1 cellular context compared by ENCODE assay signal in genomic region chr17:46942441-46943217, GRCh38.
TF ChIP-seq lines count a peak whose summit lies in the region.

No MANE protein-coding gene starts in this region.

TF ChIP-seq in HepG2, 621 proteins besides CTCF, POLR2A, EP300 and RAD21 (continued from another document and continues in another):
- TF ChIP-seq TFDP2 (CRISPR knock-in tag; IDR thresholded peaks at IDR 0.05) (0 out of 2 replicates have a peak, but pooled peaks have one; percentile 37), FOSL2 (CRISPR knock-in tag; IDR thresholded peaks at IDR 0.05) (peak; percentile 31; the same call in 1 of the 2 replicates), RARA (CRISPR knock-in tag; IDR thresholded peaks at IDR 0.05) (0 out of 2 replicates have a peak, but pooled peaks have one; percentile 29), ZBTB46 (CRISPR knock-in tag; IDR thresholded peaks at IDR 0.05; ENCODE audit: borderline replicate concordance) (no peak), ADNP (CRISPR knock-in tag; IDR thresholded peaks at IDR 0.05) (no peak), HNF4A (CRISPR knock-in tag; IDR thresholded peaks at IDR 0.05) (no peak), HMGA1 (CRISPR knock-in tag; conservative IDR thresholded peaks at IDR 0.05) (no peak), ZNF788 (CRISPR knock-in tag; IDR thresholded peaks at IDR 0.05; ENCODE audit: borderline replicate concordance) (0 out of 2 replicates have a peak, but pooled peaks have one; percentile 27), ZNF580 (CRISPR knock-in tag; IDR thresholded peaks at IDR 0.05; ENCODE audit: borderline replicate concordance, low read depth) (no peak; the same call in 1 of the 2 replicates), ZNF225 (CRISPR knock-in tag; IDR thresholded peaks at IDR 0.05) (0 out of 2 replicates have a peak, but pooled peaks have one; percentile 55), HNF4G (IDR thresholded peaks at IDR 0.05; ENCODE audit: borderline replicate concordance, low read depth, low read length) (no peak), HNF4G (CRISPR knock-in tag; IDR thresholded peaks at IDR 0.05; ENCODE audit: borderline replicate concordance, low read depth) (no peak), HNRNPUL1 (IDR thresholded peaks at IDR 0.05; ENCODE audit: low read depth, low read length) (no peak), HDAC2 (CRISPR knock-in tag; IDR thresholded peaks at IDR 0.05) (0 out of 2 replicates have a peak, but pooled peaks have one; percentile 38), ZBTB1 (CRISPR knock-in tag; IDR thresholded peaks at IDR 0.05; ENCODE audit: borderline replicate concordance) (no peak), RXRB (CRISPR knock-in tag; IDR thresholded peaks at IDR 0.05; ENCODE audit: borderline replicate concordance) (peak; percentile 45; the same call in 1 of the 2 replicates), ZNF350 (CRISPR knock-in tag; IDR thresholded peaks at IDR 0.05; ENCODE audit: borderline replicate concordance, low read depth) (peak; percentile 36; the same call in 1 of the 2 replicates), ZNF781 (CRISPR knock-in tag; IDR thresholded peaks at IDR 0.05; ENCODE audit: borderline replicate concordance, not compliant biosample characterization) (no peak), MED1 (CRISPR knock-in tag; IDR thresholded peaks at IDR 0.05) (no peak), ZFP36 (IDR thresholded peaks at IDR 0.05; ENCODE audit: borderline replicate concordance, low read depth, low read length, partially characterized antibody) (no peak), HMGXB4 (CRISPR knock-in tag; IDR thresholded peaks at IDR 0.05; ENCODE audit: borderline replicate concordance in 1 of 2, low read depth in 1 of 2) (peak in 1 of 2 experiments; percentile 73; a peak in 3 of 4 replicates), XRCC5 (optimal IDR thresholded peaks at IDR 0.05; ENCODE audit: low read length) (peak; percentile 90), TFAP4 (IDR thresholded peaks at IDR 0.05; ENCODE audit: borderline replicate concordance, low read depth) (no peak), DRAP1 (CRISPR knock-in tag; IDR thresholded peaks at IDR 0.05) (no peak), KDM3A (CRISPR knock-in tag; IDR thresholded peaks at IDR 0.05; ENCODE audit: low read depth) (0 out of 2 replicates have a peak, but pooled peaks have one; percentile 48), HMG20B (CRISPR knock-in tag; conservative IDR thresholded peaks at IDR 0.05) (0 out of 2 replicates have a peak, but pooled peaks have one; percentile 46), ATF7-NPFF (CRISPR knock-in tag; IDR thresholded peaks at IDR 0.05; ENCODE audit: low read depth) (0 out of 2 replicates have a peak, but pooled peaks have one; percentile 28), ZNF724P (CRISPR knock-in tag; IDR thresholded peaks at IDR 0.05; ENCODE audit: borderline replicate concordance) (0 out of 2 replicates have a peak, but pooled peaks have one; percentile 31), FOXO1 (CRISPR knock-in tag; IDR thresholded peaks at IDR 0.05) (peak; percentile 60; the same call in 1 of the 2 replicates), FOXC1 (CRISPR knock-in tag; IDR thresholded peaks at IDR 0.05; ENCODE audit: borderline replicate concordance) (0 out of 2 replicates have a peak, but pooled peaks have one; percentile 29), KDM5A (IDR thresholded peaks at IDR 0.05; ENCODE audit: borderline replicate concordance, low read length) (no peak), ZBTB25 (CRISPR knock-in tag; IDR thresholded peaks at IDR 0.05) (no peak), RERE (CRISPR knock-in tag; IDR thresholded peaks at IDR 0.05; ENCODE audit: low read depth) (no peak), CEBPG (CRISPR knock-in tag; IDR thresholded peaks at IDR 0.05) (peak; percentile 77), ZNF607 (CRISPR knock-in tag; IDR thresholded peaks at IDR 0.05; ENCODE audit: borderline replicate concordance) (0 out of 2 replicates have a peak, but pooled peaks have one; percentile 63), HOXD1 (CRISPR knock-in tag; IDR thresholded peaks at IDR 0.05) (no peak), TSC22D2 (CRISPR knock-in tag; IDR thresholded peaks at IDR 0.05; ENCODE audit: borderline replicate concordance) (0 out of 2 replicates have a peak, but pooled peaks have one; percentile 49), ARID3A (IDR thresholded peaks at IDR 0.05; ENCODE audit: low read depth, low read length) (no peak), ATF4 (CRISPR knock-in tag; IDR thresholded peaks at IDR 0.05) (no peak), ZNF710 (CRISPR knock-in tag; IDR thresholded peaks at IDR 0.05; ENCODE audit: borderline replicate concordance) (0 out of 2 replicates have a peak, but pooled peaks have one; percentile 30), MIXL1 (CRISPR knock-in tag; IDR thresholded peaks at IDR 0.05) (no peak), TAF15 (IDR thresholded peaks at IDR 0.05; ENCODE audit: low read depth, low read length, poor library complexity, severe bottlenecking) (no peak), YY1 (IDR thresholded peaks at IDR 0.05; ENCODE audit: insufficient read depth, insufficient replicate concordance, low read depth, low read length) (peak; percentile 28), ZC3H4 (CRISPR knock-in tag; IDR thresholded peaks at IDR 0.05; ENCODE audit: borderline replicate concordance) (no peak)
